ENCODE assay signal across 9 cellular contexts in the genomic region with DNA sequence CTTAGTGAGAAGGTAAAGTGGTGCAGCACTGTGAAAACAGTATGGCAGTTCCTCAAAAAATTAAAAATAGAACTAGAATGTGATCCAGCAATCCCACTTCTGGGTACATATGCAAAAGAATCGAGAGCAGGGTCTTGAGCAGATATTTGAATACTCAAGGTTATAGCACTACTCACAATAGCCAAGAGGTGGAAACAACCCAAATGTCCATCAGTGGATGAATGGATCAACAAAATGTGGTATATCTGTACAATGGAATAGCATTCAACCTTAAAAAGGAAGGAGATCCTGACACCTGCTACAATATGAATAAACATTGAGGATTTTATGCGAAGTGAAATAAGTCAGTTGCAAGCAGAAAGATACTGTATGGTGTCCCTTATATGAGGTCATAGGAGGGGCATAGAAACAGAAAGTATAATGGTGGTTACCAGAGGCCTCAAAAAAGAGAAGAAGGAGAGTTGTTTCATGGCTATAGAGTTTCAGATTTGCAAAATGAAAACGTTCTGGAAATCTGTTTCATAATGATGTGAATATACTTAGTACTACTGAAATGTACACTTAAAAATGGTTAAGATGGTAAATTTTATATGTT.
DNase-seq lines count a peak whose midpoint lies in the region; ATAC-seq and TF ChIP-seq lines count a peak whose summit lies in the region.
"Had no signal": no experiment of that assay in that cellular context is flagged by ENCODE, and none has a peak within 500 bp of the region (broad histone marks: within the 10 kb centered on the region; RNA-seq: fewer than 3 reads in every experiment).

No MANE protein-coding gene starts in this region.

- peaks cover 0 to 15% of the 10 kb centered on the region in 2 donors for H3K4me1 ChIP-seq in ascending aorta
- H3K4me1 ChIP-seq in adrenal gland (replicated peaks in 1 of 2): no peaks in the 10 kb centered on the region

- H3K27ac ChIP-seq in ascending aorta: peak overlapping the region; percentile 15 to 83
- no peak overlapping the region for H3K27ac ChIP-seq in adrenal gland

- H3K36me3 ChIP-seq in ascending aorta (no peaks in the 10 kb centered on the region), adrenal gland (replicated peaks in 1 of 2) (no peaks in the 10 kb centered on the region)

- H3K27me3 ChIP-seq in ascending aorta (no peaks in the 10 kb centered on the region), adrenal gland (no peaks in the 10 kb centered on the region)

- TF ChIP-seq POLR2A in adrenal gland (IDR thresholded peaks at IDR 0.05): no peak

- WGBS in adrenal gland, 4 donors: 66 to 71% (median 69%) methylated on average over 3 of the region's 3 CpGs

- peak; percentile 64 for DNase-seq in GM20000 (ENCODE audit: low spot score)
- no peak for DNase-seq in ascending aorta (ENCODE audit: low spot score in 2 of 2)
- no peak for DNase-seq in C1 segment of cervical spinal cord (lab: John Stamatoyannopoulos, UW)
- no peak for DNase-seq in adrenal gland
- DNase-seq in posterior cingulate gyrus: no peak
- no peak for DNase-seq in SHP77 (lab: John Stamatoyannopoulos, UW)
- DNase-seq: SW 1271 had no signal

- TF ChIP-seq CTCF in GM20000 (IDR thresholded peaks at IDR 0.05; ENCODE audit: extremely low read depth, missing control alignments) (no peak), ascending aorta (IDR thresholded peaks at IDR 0.05) (no peak), adrenal gland (IDR thresholded peaks at IDR 0.05) (no peak)

- H3K9me3 ChIP-seq in ascending aorta (no peaks in the 10 kb centered on the region), adrenal gland (replicated peaks in 1 of 3) (no peaks in the 10 kb centered on the region)

- no peak overlapping the region for H3K4me3 ChIP-seq in ascending aorta
- no peak overlapping the region for H3K4me3 ChIP-seq in adrenal gland

- intact Hi-C loops in ascending aorta (cut with DNase I): no loop called here
- intact Hi-C loops in adrenal gland (cut with DNase I): no loop called here
- intact Hi-C loops in posterior cingulate gyrus (cut with DNase I): no loop called here

- ATAC-seq in GM18499 (IDR thresholded peaks at IDR 0.05; ENCODE audit: insufficient read depth, unreplicated experiment) (peak; percentile 97), HG03139 (IDR thresholded peaks at IDR 0.05; ENCODE audit: unreplicated experiment) (peak; percentile 92)

Comparison
In these comparisons a context has a peak if more than half of its experiments do, and no peak if none do; other contexts are left out.
1. H3K27ac ChIP-seq: peak in ascending aorta (2 of 2); none in adrenal gland (0 of 5).